ENCODE assay signal across 25 cellular contexts in genomic region chr16:1318268-1318545, GRCh38. TPM values are rescaled to one million over a fixed set of nuclear protein-coding genes. Genes with fewer than 3 reads are reported as not detected.
DNase-seq lines count a peak whose midpoint lies in the region; ATAC-seq, FAIRE-seq and TF ChIP-seq lines count a peak whose summit lies in the region.
"Had no signal": no experiment of that assay in that cellular context is flagged by ENCODE, and none has a peak within 500 bp of the region (broad histone marks: within the 10 kb centered on the region; RNA-seq: fewer than 3 reads in every experiment).

No MANE protein-coding gene starts in this region.

- TF ChIP-seq EP300 in HepG2 (IDR thresholded peaks at IDR 0.05; ENCODE audit: low read depth in 2 of 2, low read length in 2 of 2): no peak
- TF ChIP-seq EP300 in HepG2 (CRISPR knock-in tag; IDR thresholded peaks at IDR 0.05; ENCODE audit: borderline replicate concordance): no peak
- TF ChIP-seq EP300 in tibial nerve (IDR thresholded peaks at IDR 0.05): no peak

- FAIRE-seq in HepG2 (lab: Jason Lieb, UNC) (no peak), astrocyte (lab: Jason Lieb, UNC) (no peak)
- FAIRE-seq: A204.1, GM18507 had no signal

- H3K36me3 Mint-ChIP-seq in astrocyte (ENCODE audit: low read depth, unreplicated experiment) (peaks cover 8% of the 10 kb centered on the region), type B pancreatic cell (peaks cover 10% of the 10 kb centered on the region)
- H3K36me3 Mint-ChIP-seq in stimulated activated effector memory CD8-positive, alpha-beta T cell treated with anti-CD3 and anti-CD28 coated beads, Interleukin-12 subunit alpha, Interleukin-12 subunit beta, amount 100 ng/mL, for 72 hours: peaks cover 100% of the 10 kb centered on the region

- H3K9ac ChIP-seq in HepG2 (ENCODE audit: insufficient read depth, low read depth, low read length): no peak overlapping the region
- no peak overlapping the region for H3K9ac ChIP-seq in astrocyte (ENCODE audit: low read length)
- peak overlapping the region; percentile 24 for H3K9ac ChIP-seq in iPS-15b (ENCODE audit: low read depth, low read length)

- TF ChIP-seq RAD21 in HepG2 (CRISPR knock-in tag; IDR thresholded peaks at IDR 0.05): no peak

- H3K79me2 ChIP-seq in HepG2 (ENCODE audit: insufficient read depth, low read length) (peaks cover 30% of the 10 kb centered on the region), astrocyte (ENCODE audit: insufficient read depth, low read length) (peaks cover 68% of the 10 kb centered on the region)

- BruUV-seq in HepG2 (replicated peaks; lab: Mats Ljungman, UMichigan): no TSS peak

- H3K27ac ChIP-seq in HepG2 (ENCODE audit: extremely low read length, insufficient read depth, low read length) (no peak overlapping the region), right lobe of liver (no peak overlapping the region), astrocyte (ENCODE audit: low read depth, low read length) (no peak overlapping the region), tibial nerve (no peak overlapping the region)

- H3K4me2 ChIP-seq in HepG2 (ENCODE audit: low read depth, low read length): no peak overlapping the region
- no peak overlapping the region for H3K4me2 ChIP-seq in astrocyte (ENCODE audit: low read length)

- in situ Hi-C loops in HepG2 (cut with HindIII; ENCODE audit: extremely low pct_ligation_motif_present, low pct_unique_long_range_greater_than_20kb): no loop called here

- H3K4me1 ChIP-seq in HepG2 (ENCODE audit: insufficient read depth, low read length) (no peaks in the 10 kb centered on the region), right lobe of liver (no peaks in the 10 kb centered on the region), astrocyte (ENCODE audit: insufficient read depth, low read length) (no peaks in the 10 kb centered on the region), iPS-15b (ENCODE audit: control insufficient read depth, insufficient read depth, low read length) (no peaks in the 10 kb centered on the region), tibial nerve (peaks cover 0 to 21% (median 2%) of the 10 kb centered on the region in 4 donors)
- H3K4me1 ChIP-seq: BE2C had no signal

- H3K27me3 Mint-ChIP-seq in astrocyte (ENCODE audit: low read depth, unreplicated experiment) (no peaks in the 10 kb centered on the region), type B pancreatic cell (no peaks in the 10 kb centered on the region)
- H3K27me3 Mint-ChIP-seq: CD4-positive, CD25-positive, alpha-beta regulatory T cell had no signal

- ATAC-seq in HepG2 (no peak), right lobe of liver (no peak), HG02973 (IDR thresholded peaks at IDR 0.05; ENCODE audit: unreplicated experiment) (no peak)
- no peak for ATAC-seq in stimulated activated effector memory CD8-positive, alpha-beta T cell treated with anti-CD3 and anti-CD28 coated beads, Interleukin-12 subunit alpha, Interleukin-12 subunit beta, amount 100 ng/mL, for 72 hours
- ATAC-seq: PC-3 had no signal

- intact Hi-C loops in HepG2 (cut with micrococcal nuclease; ENCODE audit: unreplicated experiment): no loop called here
- intact Hi-C loops in right lobe of liver (cut with DNase I): no loop called here

- no peak for DNase-seq in HepG2 (ENCODE audit: low spot score)
- no peak for DNase-seq in right lobe of liver
- DNase-seq in astrocyte (ENCODE audit: low read depth): no peak
- DNase-seq in stimulated activated effector memory CD8-positive, alpha-beta T cell treated with anti-CD3 and anti-CD28 coated beads, Interleukin-12 subunit alpha, Interleukin-12 subunit beta, amount 100 ng/mL, for 72 hours (ENCODE audit: low spot score in 2 of 2): no peak
- no peak for DNase-seq in tibial nerve (ENCODE audit: low spot score in 2 of 2)
- DNase-seq in type B pancreatic cell (ENCODE audit: extremely low spot score, unreplicated experiment): no peak
- DNase-seq: CD4-positive, CD25-positive, alpha-beta regulatory T cell; COR-L47; DMS153; GF-D8; GOT3; HFFc6; Karpas-422; NCI-H1417 treated with DMSO at 0.1 percent for 48 hours; NCI-H187 treated with DMSO at 0.1 percent for 48 hours; NCI-H345; NCI-H524 treated with DMSO at 0.1 percent for 48 hours; PC-3; RPMI8226; SHP77 treated with DMSO at 0.1 percent for 48 hours had no signal

- H3K4me3 Mint-ChIP-seq in astrocyte (ENCODE audit: unreplicated experiment): no peak overlapping the region
- H3K4me3 Mint-ChIP-seq in stimulated activated effector memory CD8-positive, alpha-beta T cell treated with anti-CD3 and anti-CD28 coated beads, Interleukin-12 subunit alpha, Interleukin-12 subunit beta, amount 100 ng/mL, for 72 hours: no peak overlapping the region
- H3K4me3 Mint-ChIP-seq in type B pancreatic cell: no peak overlapping the region
- H3K4me3 Mint-ChIP-seq: HFFc6 had no signal

- peak overlapping the region; percentile 26 for H3K27ac Mint-ChIP-seq in astrocyte (ENCODE audit: unreplicated experiment)
- H3K27ac Mint-ChIP-seq in stimulated activated effector memory CD8-positive, alpha-beta T cell treated with anti-CD3 and anti-CD28 coated beads, Interleukin-12 subunit alpha, Interleukin-12 subunit beta, amount 100 ng/mL, for 72 hours: peak overlapping the region; percentile 37
- no peak overlapping the region for H3K27ac Mint-ChIP-seq in type B pancreatic cell
- H3K27ac Mint-ChIP-seq: HFFc6 had no signal

- POLR2A ChIA-PET in HepG2 (lab: Yijun Ruan, JAX): no interaction called here

- TF ChIP-seq CTCF in HepG2 (CRISPR knock-in tag; IDR thresholded peaks at IDR 0.05) (no peak), right lobe of liver (IDR thresholded peaks at IDR 0.05) (no peak), astrocyte (IDR thresholded peaks at IDR 0.05; ENCODE audit: insufficient read depth, low read depth, low read length) (no peak), tibial nerve (IDR thresholded peaks at IDR 0.05) (no peak), type B pancreatic cell (conservative IDR thresholded peaks at IDR 0.05) (no peak)

- H3K36me3 ChIP-seq in HepG2 (replicated peaks in 1 of 2; ENCODE audit: control insufficient read depth in 1 of 2, insufficient read depth in 2 of 2, low read length in 2 of 2) (peaks cover 49 to 84% of the 10 kb centered on the region in 2 experiments; a peak in 4 of 5 replicates), right lobe of liver (peaks cover 0 to 86% (median 40%) of the 10 kb centered on the region in 4 donors), astrocyte (ENCODE audit: insufficient read depth, low read length) (peaks cover 44% of the 10 kb centered on the region), iPS-15b (ENCODE audit: control insufficient read depth, insufficient read depth, low read length) (peaks cover 79% of the 10 kb centered on the region), tibial nerve (peaks cover 5 to 96% (median 49%) of the 10 kb centered on the region in 3 donors)

- no peaks in the 10 kb centered on the region for H3K9me3 ChIP-seq in HepG2 (ENCODE audit: low read length)
- H3K9me3 ChIP-seq in right lobe of liver: no peaks in the 10 kb centered on the region
- no peaks in the 10 kb centered on the region for H3K9me3 ChIP-seq in astrocyte (ENCODE audit: insufficient read depth, low read depth, low read length)
- H3K9me3 ChIP-seq in iPS-15b (ENCODE audit: control insufficient read depth, insufficient read depth, low read length): no peaks in the 10 kb centered on the region
- H3K9me3 ChIP-seq in tibial nerve: no peaks in the 10 kb centered on the region
- H3K9me3 ChIP-seq: BE2C had no signal

- peaks cover 22% of the 10 kb centered on the region for H4K20me1 ChIP-seq in HepG2 (ENCODE audit: insufficient read depth, low read length)
- peaks cover 83% of the 10 kb centered on the region for H4K20me1 ChIP-seq in astrocyte (ENCODE audit: insufficient read depth, low read length)

- H3K27me3 ChIP-seq in HepG2 (ENCODE audit: control insufficient read depth in 1 of 2, insufficient read depth in 2 of 2, low read length in 2 of 2) (no peaks in the 10 kb centered on the region), right lobe of liver (no peaks in the 10 kb centered on the region), astrocyte (ENCODE audit: insufficient read depth, low read length) (no peaks in the 10 kb centered on the region), iPS-15b (ENCODE audit: control insufficient read depth, insufficient read depth, low read length) (no peaks in the 10 kb centered on the region), tibial nerve (no peaks in the 10 kb centered on the region)
- H3K27me3 ChIP-seq: BE2C had no signal

- no peaks in the 10 kb centered on the region for H3K4me1 Mint-ChIP-seq in astrocyte (ENCODE audit: low read depth, unreplicated experiment)
- H3K4me1 Mint-ChIP-seq in stimulated activated effector memory CD8-positive, alpha-beta T cell treated with anti-CD3 and anti-CD28 coated beads, Interleukin-12 subunit alpha, Interleukin-12 subunit beta, amount 100 ng/mL, for 72 hours: peaks cover 15% of the 10 kb centered on the region
- H3K4me1 Mint-ChIP-seq in type B pancreatic cell (ENCODE audit: unreplicated experiment): no peaks in the 10 kb centered on the region

- WGBS in HepG2 (ENCODE audit: low lambda C conversion rate): 87% methylated on average over 9 of the region's 9 CpGs
- WGBS in right lobe of liver (ENCODE audit: insufficient coverage, low coverage, low lambda C conversion rate, missing lambda C conversion rate): 61% methylated on average over 5 of the region's 9 CpGs
- 81 to 85% methylated on average over 9 of the region's 9 CpGs for WGBS in tibial nerve, 2 donors

- CTCF ChIA-PET in HepG2 (lab: Yijun Ruan, JAX; ENCODE audit: low intra/inter-chr PET ratio, low total read pairs): no interaction called here

- H3K4me3 ChIP-seq in HepG2 (replicated peaks in 1 of 3; ENCODE audit: insufficient read depth in 1 of 3, low read depth in 2 of 3, low read length in 3 of 3): no peak overlapping the region
- H3K4me3 ChIP-seq in right lobe of liver: no peak overlapping the region
- H3K4me3 ChIP-seq in astrocyte (ENCODE audit: insufficient read depth, low read depth, low read length): no peak overlapping the region
- no peak overlapping the region for H3K4me3 ChIP-seq in iPS-15b (ENCODE audit: low read depth, low read length)
- H3K4me3 ChIP-seq in tibial nerve: no peak overlapping the region

- TF ChIP-seq POLR2A in HepG2 (IDR thresholded peaks at IDR 0.05; ENCODE audit: insufficient read depth in 1 of 2, low read depth in 2 of 2, low read length in 2 of 2) (no peak), right lobe of liver (IDR thresholded peaks at IDR 0.05) (no peak), tibial nerve (IDR thresholded peaks at IDR 0.05) (no peak)

- H2AFZ ChIP-seq in HepG2 (ENCODE audit: low read length) (no peak overlapping the region), astrocyte (ENCODE audit: low read depth, low read length) (no peak overlapping the region)

- H3K9me3 Mint-ChIP-seq in astrocyte (ENCODE audit: unreplicated experiment): no peaks in the 10 kb centered on the region
- H3K9me3 Mint-ChIP-seq in stimulated activated effector memory CD8-positive, alpha-beta T cell treated with anti-CD3 and anti-CD28 coated beads, Interleukin-12 subunit alpha, Interleukin-12 subunit beta, amount 100 ng/mL, for 72 hours: no peaks in the 10 kb centered on the region
- no peaks in the 10 kb centered on the region for H3K9me3 Mint-ChIP-seq in type B pancreatic cell
- H3K9me3 Mint-ChIP-seq: CD4-positive, CD25-positive, alpha-beta regulatory T cell; HFFc6 had no signal

RNA-seq across cellular contexts. Expression of gene UBE2I, which starts 8.8 kb away (rescaled TPM):
- total RNA-seq in HepG2 (2016; rRNA removed; fragmentation: Illumina TruSeq; extraction: Trizol): 75.8 and 87.9 TPM in 2 replicates
- total RNA-seq in HepG2 (2016; cell fraction: cytosol; rRNA removed; fragmentation: Illumina TruSeq; extraction: Trizol; ENCODE audit: low read depth): 35.5 and 39.4 TPM in 2 replicates
- total RNA-seq in HepG2 (2016; cell fraction: insoluble cytoplasmic fraction; rRNA removed; fragmentation: Illumina TruSeq; extraction: Trizol): 66.6 and 79.8 TPM in 2 replicates
- total RNA-seq in HepG2 (2016; cell fraction: membrane; rRNA removed; fragmentation: Illumina TruSeq; extraction: Trizol): 55.4 and 63.3 TPM in 2 replicates
- 41.5 and 41.7 TPM in 2 replicates for total RNA-seq in HepG2 (2016; cell fraction: nucleus; rRNA removed; fragmentation: Illumina TruSeq; extraction: Trizol)
- polyA plus RNA-seq in HepG2 (2011; rRNA removed): 79.5 and 98.9 TPM in 2 replicates
- polyA plus RNA-seq in HepG2 (2011; cell fraction: cytosol; rRNA removed): 57.9 and 77.8 TPM in 2 replicates
- 115 and 128 TPM in 2 replicates for polyA plus RNA-seq in HepG2 (2011; cell fraction: nucleus; rRNA removed)
- polyA plus RNA-seq in HepG2 (2012): 91.6 and 108 TPM in 2 replicates
- polyA plus RNA-seq in HepG2 (2016; cell fraction: cytosol; fragmentation: Illumina TruSeq; extraction: Trizol; ENCODE audit: low read depth): 94.9 and 118 TPM in 2 replicates
- 181 and 205 TPM in 2 replicates for polyA plus RNA-seq in HepG2 (2016; cell fraction: insoluble cytoplasmic fraction; fragmentation: Illumina TruSeq; extraction: Trizol; ENCODE audit: low read depth)
- 118 and 119 TPM in 2 replicates for polyA plus RNA-seq in HepG2 (2016; cell fraction: membrane; fragmentation: Illumina TruSeq; extraction: Trizol; ENCODE audit: low read depth)
- polyA plus RNA-seq in HepG2 (2016; cell fraction: nucleus; fragmentation: Illumina TruSeq; extraction: Trizol; ENCODE audit: insufficient read depth, low read depth): 163 and 194 TPM in 2 replicates
- 39.2 and 48.3 TPM in 2 replicates for polyA minus RNA-seq in HepG2 (2011; rRNA and poly(A)+ RNA removed; ENCODE audit: low replicate concordance)
- polyA minus RNA-seq in HepG2 (2011; cell fraction: cytosol; rRNA and poly(A)+ RNA removed): 54.8 and 55.8 TPM in 2 replicates
- polyA minus RNA-seq in HepG2 (2011; cell fraction: nucleus; rRNA and poly(A)+ RNA removed): 63.8 and 72.6 TPM in 2 replicates
- total RNA-seq in right lobe of liver: 10 to 100 TPM; 25.0 to 48.0 (median 39.3) TPM
- total RNA-seq in astrocyte: 135 and 143 TPM in 2 replicates
- 100 to 1,000 TPM in 3 of 4 donors, 10 to 100 TPM in 1; 87.3 to 161 (median 111) TPM for total RNA-seq in tibial nerve
- total RNA-seq in type B pancreatic cell (ENCODE audit: low replicate concordance): 157 and 170 TPM in 2 replicates

RNA-seq across cellular contexts. Expression of gene BAIAP3, which starts 15.2 kb away (rescaled TPM):
- total RNA-seq in HepG2 (2016; rRNA removed; fragmentation: Illumina TruSeq; extraction: Trizol) (2.0 and 3.2 TPM in 2 replicates), right lobe of liver (1 to 10 TPM; 5.4 to 7.6 (median 5.8) TPM), astrocyte (1.4 and 2.6 TPM in 2 replicates), tibial nerve (1 to 10 TPM in 3 of 4 donors, under 1 TPM in 1; 0.66 to 2.7 (median 2.3) TPM), type B pancreatic cell (ENCODE audit: low replicate concordance) (5.0 and 6.9 TPM in 2 replicates)
- total RNA-seq in HepG2 (2016; cell fraction: cytosol; rRNA removed; fragmentation: Illumina TruSeq; extraction: Trizol; ENCODE audit: low read depth): 0.40 and 0.79 TPM in 2 replicates
- total RNA-seq in HepG2 (2016; cell fraction: insoluble cytoplasmic fraction; rRNA removed; fragmentation: Illumina TruSeq; extraction: Trizol): 1.2 and 2.4 TPM in 2 replicates
- 0.80 and 1.3 TPM in 2 replicates for total RNA-seq in HepG2 (2016; cell fraction: membrane; rRNA removed; fragmentation: Illumina TruSeq; extraction: Trizol)
- 2.8 and 4.0 TPM in 2 replicates for total RNA-seq in HepG2 (2016; cell fraction: nucleus; rRNA removed; fragmentation: Illumina TruSeq; extraction: Trizol)
- polyA plus RNA-seq in HepG2 (2011; rRNA removed): 5.7 and 9.1 TPM in 2 replicates
- 2.2 and 2.3 TPM in 2 replicates for polyA plus RNA-seq in HepG2 (2011; cell fraction: cytosol; rRNA removed)
- 91.6 and 123 TPM in 2 replicates for polyA plus RNA-seq in HepG2 (2011; cell fraction: nucleus; rRNA removed)
- 3.7 and 4.3 TPM in 2 replicates for polyA plus RNA-seq in HepG2 (2012)
- polyA plus RNA-seq in HepG2 (2016; cell fraction: cytosol; fragmentation: Illumina TruSeq; extraction: Trizol; ENCODE audit: low read depth): 0.31 and 0.35 TPM in 2 replicates
- polyA plus RNA-seq in HepG2 (2016; cell fraction: insoluble cytoplasmic fraction; fragmentation: Illumina TruSeq; extraction: Trizol; ENCODE audit: low read depth): 1.0 and 2.5 TPM in 2 replicates
- polyA plus RNA-seq in HepG2 (2016; cell fraction: membrane; fragmentation: Illumina TruSeq; extraction: Trizol; ENCODE audit: low read depth): 0.46 and 0.62 TPM in 2 replicates
- polyA plus RNA-seq in HepG2 (2016; cell fraction: nucleus; fragmentation: Illumina TruSeq; extraction: Trizol; ENCODE audit: insufficient read depth, low read depth): 5.9 and 9.4 TPM in 2 replicates
- polyA minus RNA-seq in HepG2 (2011; rRNA and poly(A)+ RNA removed; ENCODE audit: low replicate concordance): 0.40 and 7.9 TPM in 2 replicates
- polyA minus RNA-seq in HepG2 (2011; cell fraction: cytosol; rRNA and poly(A)+ RNA removed): 2.1 and 2.6 TPM in 2 replicates
- polyA minus RNA-seq in HepG2 (2011; cell fraction: nucleus; rRNA and poly(A)+ RNA removed): 12.2 and 20.9 TPM in 2 replicates

RNA-seq across cellular contexts. Expression of gene TSR3, which starts 33.5 kb away (rescaled TPM):
- total RNA-seq in HepG2 (2016; rRNA removed; fragmentation: Illumina TruSeq; extraction: Trizol): 45.1 and 51.0 TPM in 2 replicates
- 118 and 125 TPM in 2 replicates for total RNA-seq in HepG2 (2016; cell fraction: cytosol; rRNA removed; fragmentation: Illumina TruSeq; extraction: Trizol; ENCODE audit: low read depth)
- 49.3 and 52.7 TPM in 2 replicates for total RNA-seq in HepG2 (2016; cell fraction: insoluble cytoplasmic fraction; rRNA removed; fragmentation: Illumina TruSeq; extraction: Trizol)
- 124 and 132 TPM in 2 replicates for total RNA-seq in HepG2 (2016; cell fraction: membrane; rRNA removed; fragmentation: Illumina TruSeq; extraction: Trizol)
- total RNA-seq in HepG2 (2016; cell fraction: nucleus; rRNA removed; fragmentation: Illumina TruSeq; extraction: Trizol): 18.2 and 27.2 TPM in 2 replicates
- 24.2 and 26.2 TPM in 2 replicates for polyA plus RNA-seq in HepG2 (2011; rRNA removed)
- polyA plus RNA-seq in HepG2 (2011; cell fraction: cytosol; rRNA removed): 32.0 and 45.5 TPM in 2 replicates
- polyA plus RNA-seq in HepG2 (2011; cell fraction: nucleus; rRNA removed): 19.0 and 20.6 TPM in 2 replicates
- polyA plus RNA-seq in HepG2 (2012): 21.4 TPM in 2 replicates
- 132 and 144 TPM in 2 replicates for polyA plus RNA-seq in HepG2 (2016; cell fraction: cytosol; fragmentation: Illumina TruSeq; extraction: Trizol; ENCODE audit: low read depth)
- 51.4 and 56.6 TPM in 2 replicates for polyA plus RNA-seq in HepG2 (2016; cell fraction: insoluble cytoplasmic fraction; fragmentation: Illumina TruSeq; extraction: Trizol; ENCODE audit: low read depth)
- polyA plus RNA-seq in HepG2 (2016; cell fraction: membrane; fragmentation: Illumina TruSeq; extraction: Trizol; ENCODE audit: low read depth): 124 TPM in 2 replicates
- polyA plus RNA-seq in HepG2 (2016; cell fraction: nucleus; fragmentation: Illumina TruSeq; extraction: Trizol; ENCODE audit: insufficient read depth, low read depth): 43.7 and 46.5 TPM in 2 replicates
- polyA minus RNA-seq in HepG2 (2011; rRNA and poly(A)+ RNA removed; ENCODE audit: low replicate concordance): 32.8 and 34.9 TPM in 2 replicates
- 14.0 and 21.0 TPM in 2 replicates for polyA minus RNA-seq in HepG2 (2011; cell fraction: cytosol; rRNA and poly(A)+ RNA removed)
- 6.6 and 7.2 TPM in 2 replicates for polyA minus RNA-seq in HepG2 (2011; cell fraction: nucleus; rRNA and poly(A)+ RNA removed)
- total RNA-seq in right lobe of liver: 10 to 100 TPM; 20.7 to 66.5 (median 24.5) TPM
- total RNA-seq in astrocyte: 60.1 and 63.3 TPM in 2 replicates
- 100 to 1,000 TPM in 3 of 4 donors, 10 to 100 TPM in 1; 72.2 to 122 (median 108) TPM for total RNA-seq in tibial nerve
- total RNA-seq in type B pancreatic cell (ENCODE audit: low replicate concordance): 53.1 and 54.0 TPM in 2 replicates

RNA-seq across cellular contexts. Expression of gene GNPTG, which starts 33.5 kb away (rescaled TPM):
- total RNA-seq in HepG2 (2016; rRNA removed; fragmentation: Illumina TruSeq; extraction: Trizol): 8.8 and 22.7 TPM in 2 replicates
- total RNA-seq in HepG2 (2016; cell fraction: cytosol; rRNA removed; fragmentation: Illumina TruSeq; extraction: Trizol; ENCODE audit: low read depth): 8.5 and 9.4 TPM in 2 replicates
- total RNA-seq in HepG2 (2016; cell fraction: insoluble cytoplasmic fraction; rRNA removed; fragmentation: Illumina TruSeq; extraction: Trizol): 7.2 and 22.9 TPM in 2 replicates
- 11.3 and 14.3 TPM in 2 replicates for total RNA-seq in HepG2 (2016; cell fraction: membrane; rRNA removed; fragmentation: Illumina TruSeq; extraction: Trizol)
- 18.3 and 21.7 TPM in 2 replicates for total RNA-seq in HepG2 (2016; cell fraction: nucleus; rRNA removed; fragmentation: Illumina TruSeq; extraction: Trizol)
- polyA plus RNA-seq in HepG2 (2011; rRNA removed): 71.1 and 79.9 TPM in 2 replicates
- 54.7 and 81.5 TPM in 2 replicates for polyA plus RNA-seq in HepG2 (2011; cell fraction: cytosol; rRNA removed)
- 96.1 and 122 TPM in 2 replicates for polyA plus RNA-seq in HepG2 (2011; cell fraction: nucleus; rRNA removed)
- polyA plus RNA-seq in HepG2 (2012): 23.4 and 23.5 TPM in 2 replicates
- polyA plus RNA-seq in HepG2 (2016; cell fraction: cytosol; fragmentation: Illumina TruSeq; extraction: Trizol; ENCODE audit: low read depth): 15.1 and 18.1 TPM in 2 replicates
- 15.0 and 19.6 TPM in 2 replicates for polyA plus RNA-seq in HepG2 (2016; cell fraction: insoluble cytoplasmic fraction; fragmentation: Illumina TruSeq; extraction: Trizol; ENCODE audit: low read depth)
- polyA plus RNA-seq in HepG2 (2016; cell fraction: membrane; fragmentation: Illumina TruSeq; extraction: Trizol; ENCODE audit: low read depth): 15.9 and 17.7 TPM in 2 replicates
- 81.4 and 87.5 TPM in 2 replicates for polyA plus RNA-seq in HepG2 (2016; cell fraction: nucleus; fragmentation: Illumina TruSeq; extraction: Trizol; ENCODE audit: insufficient read depth, low read depth)
- polyA minus RNA-seq in HepG2 (2011; rRNA and poly(A)+ RNA removed; ENCODE audit: low replicate concordance): 35.8 and 59.3 TPM in 2 replicates
- 14.2 and 19.1 TPM in 2 replicates for polyA minus RNA-seq in HepG2 (2011; cell fraction: cytosol; rRNA and poly(A)+ RNA removed)
- 7.6 and 15.6 TPM in 2 replicates for polyA minus RNA-seq in HepG2 (2011; cell fraction: nucleus; rRNA and poly(A)+ RNA removed)
- total RNA-seq in right lobe of liver: 10 to 100 TPM; 44.3 to 72.8 (median 63.0) TPM
- 45.5 and 60.5 TPM in 2 replicates for total RNA-seq in astrocyte
- 100 to 1,000 TPM in 1 of 4 donors, 10 to 100 TPM in 3; 51.1 to 117 (median 71.6) TPM for total RNA-seq in tibial nerve
- 55.6 and 68.5 TPM in 2 replicates for total RNA-seq in type B pancreatic cell (ENCODE audit: low replicate concordance)
